Comparison of ENCODE assay signal across 13 cellular contexts in genomic region chr10:72709041-72709440, GRCh38. TPM values are rescaled to one million over a fixed set of nuclear protein-coding genes. Genes with fewer than 3 reads are reported as not detected.
A peak's percentile ranks its signal among the peaks of the same experiment; 100 is the strongest.
DNase-seq lines count a peak whose midpoint lies in the region; ATAC-seq, FAIRE-seq and TF ChIP-seq lines count a peak whose summit lies in the region.
"Had no signal": no experiment of that assay in that cellular context is flagged by ENCODE, and none has a peak within 500 bp of the region (broad histone marks: within the 10 kb centered on the region; RNA-seq: fewer than 3 reads in every experiment).

No MANE protein-coding gene starts in this region.

- peak overlapping the region; percentile 41 for H3K9ac ChIP-seq in adipocyte (ENCODE audit: low read length)
- no peak overlapping the region for H3K9ac ChIP-seq in parathyroid adenoma

- H3K9me3 Mint-ChIP-seq in naive thymus-derived CD8-positive, alpha-beta T cell: no peaks in the 10 kb centered on the region
- H3K9me3 Mint-ChIP-seq: activated CD4-positive, alpha-beta memory T cell treated with anti-CD3 and anti-CD28 coated beads, Interleukin-2, amount 10 ng/mL, durations not matched to agents 7 days and 5 days had no signal

- H3K27me3 Mint-ChIP-seq in naive thymus-derived CD8-positive, alpha-beta T cell: no peaks in the 10 kb centered on the region
- H3K27me3 Mint-ChIP-seq: activated CD4-positive, alpha-beta memory T cell treated with anti-CD3 and anti-CD28 coated beads, Interleukin-2, amount 10 ng/mL, durations not matched to agents 7 days and 5 days had no signal

- H2AFZ ChIP-seq in ACC112 (ENCODE audit: low read length, unreplicated experiment) (peak overlapping the region; percentile 73), parathyroid adenoma (no peak overlapping the region)

- peaks cover 0 to 7% (median 2%) of the 10 kb centered on the region in 3 donors for H3K36me3 Mint-ChIP-seq in naive thymus-derived CD8-positive, alpha-beta T cell

- H3K4me3 ChIP-seq in ACC112 (ENCODE audit: low read depth, low read length) (peak overlapping the region; percentile 62), adipocyte (ENCODE audit: low read length) (no peak overlapping the region), fibroblast of the aortic adventitia (ENCODE audit: low read depth, low read length) (no peak overlapping the region), parathyroid adenoma (ENCODE audit: low read depth, low read length) (no peak overlapping the region)

- H3K4me3 Mint-ChIP-seq in naive thymus-derived CD8-positive, alpha-beta T cell: no peak overlapping the region
- H3K4me3 Mint-ChIP-seq: activated CD4-positive, alpha-beta memory T cell treated with anti-CD3 and anti-CD28 coated beads, Interleukin-2, amount 10 ng/mL, durations not matched to agents 7 days and 5 days had no signal

- H3K4me1 ChIP-seq in ACC112 (ENCODE audit: control insufficient read depth, insufficient read depth, low read length, unreplicated experiment) (peaks cover 34% of the 10 kb centered on the region), adipocyte (ENCODE audit: control insufficient read depth, insufficient read depth, low read length) (peaks cover 27% of the 10 kb centered on the region), parathyroid adenoma (peaks cover 16% of the 10 kb centered on the region)

- FAIRE-seq in GM19239 (lab: Jason Lieb, UNC): no peak

- H3K27ac ChIP-seq in ACC112 (ENCODE audit: low read depth, low read length) (peak overlapping the region; percentile 34; the same call in 1 of the 2 replicates), parathyroid adenoma (no peak overlapping the region)

- ATAC-seq in HG02588 (IDR thresholded peaks at IDR 0.05; ENCODE audit: unreplicated experiment): no peak
- ATAC-seq in naive thymus-derived CD8-positive, alpha-beta T cell: no peak

- H3K79me2 ChIP-seq in ACC112 (ENCODE audit: control insufficient read depth, insufficient read depth, low read length, unreplicated experiment) (peaks cover 57% of the 10 kb centered on the region), parathyroid adenoma (peaks cover 8% of the 10 kb centered on the region)

- H3K4me2 ChIP-seq in parathyroid adenoma (ENCODE audit: low read length): peak overlapping the region; percentile 4

- DNase-seq in adipocyte (ENCODE audit: low read depth) (peak; percentile 70), fibroblast of the aortic adventitia (ENCODE audit: low read depth) (peak; percentile 96), GM19239 (ENCODE audit: insufficient read length, low spot score) (no peak), NCI-H1436 treated with DMSO at 0.1 percent for 48 hours (lab: John Stamatoyannopoulos, UW) (no peak)
- DNase-seq in naive thymus-derived CD8-positive, alpha-beta T cell: no peak
- DNase-seq: activated CD4-positive, alpha-beta memory T cell treated with anti-CD3 and anti-CD28 coated beads, Interleukin-2, amount 10 ng/mL, durations not matched to agents 7 days and 5 days; Caco-2; GDM1; Kasumi-1; NCI-H1436 had no signal

- no peaks in the 10 kb centered on the region for H3K27me3 ChIP-seq in ACC112 (ENCODE audit: insufficient read depth, low read length)
- H3K27me3 ChIP-seq in adipocyte (replicated peaks; ENCODE audit: control insufficient read depth, insufficient read depth, low read length): no peaks in the 10 kb centered on the region
- no peaks in the 10 kb centered on the region for H3K27me3 ChIP-seq in parathyroid adenoma (ENCODE audit: control insufficient read depth, insufficient read depth, low read length)

- H3K27ac Mint-ChIP-seq in naive thymus-derived CD8-positive, alpha-beta T cell: peak overlapping the region in 1 of 10 donors; percentile 68
- H3K27ac Mint-ChIP-seq: activated CD4-positive, alpha-beta memory T cell treated with anti-CD3 and anti-CD28 coated beads, Interleukin-2, amount 10 ng/mL, durations not matched to agents 7 days and 5 days had no signal

- POLR2A ChIA-PET in naive thymus-derived CD8-positive, alpha-beta T cell (lab: Charles Lee): no interaction called here

- no peaks in the 10 kb centered on the region for H3K36me3 ChIP-seq in ACC112 (ENCODE audit: insufficient read depth, low read length)
- H3K36me3 ChIP-seq in adipocyte (ENCODE audit: control insufficient read depth, insufficient read depth, low read length, severe bottlenecking): no peaks in the 10 kb centered on the region
- no peaks in the 10 kb centered on the region for H3K36me3 ChIP-seq in parathyroid adenoma (ENCODE audit: control insufficient read depth, insufficient read depth, low read length)

- H3K9me3 ChIP-seq in adipocyte (ENCODE audit: control insufficient read depth, low read length) (no peaks in the 10 kb centered on the region), parathyroid adenoma (ENCODE audit: control insufficient read depth, low read length) (no peaks in the 10 kb centered on the region)
- H3K9me3 ChIP-seq: Caco-2 had no signal

- TF ChIP-seq CTCF in fibroblast of the aortic adventitia (IDR thresholded peaks at IDR 0.05; ENCODE audit: insufficient read depth, low read length) (no peak), parathyroid adenoma (IDR thresholded peaks at IDR 0.05) (no peak)

- peaks cover 0 to 2% (median 2%) of the 10 kb centered on the region in 4 donors for H3K4me1 Mint-ChIP-seq in naive thymus-derived CD8-positive, alpha-beta T cell
- H3K4me1 Mint-ChIP-seq: activated CD4-positive, alpha-beta memory T cell treated with anti-CD3 and anti-CD28 coated beads, Interleukin-2, amount 10 ng/mL, durations not matched to agents 7 days and 5 days had no signal

RNA-seq across cellular contexts. Expression of gene MCU, which starts 17.1 kb away (rescaled TPM):
- total RNA-seq in fibroblast of the aortic adventitia (ENCODE audit: low replicate concordance): 27.0 and 32.5 TPM in 2 replicates
- 10 to 100 TPM in 1 of 2 experiments, 1 to 10 TPM in 1; 9.9 to 10.6 TPM for total RNA-seq in naive thymus-derived CD8-positive, alpha-beta T cell
- polyA plus RNA-seq in naive thymus-derived CD8-positive, alpha-beta T cell: 1 to 10 TPM; 4.1 to 9.0 (median 6.2) TPM

Comparison
In these comparisons a context has a peak if more than half of its experiments do, and no peak if none do; other contexts are left out.
1. DNase-seq: peak in adipocyte (single experiment) and fibroblast of the aortic adventitia (single experiment); none in GM19239 (single experiment), naive thymus-derived CD8-positive, alpha-beta T cell (0 of 10) and NCI-H1436 treated with DMSO at 0.1 percent for 48 hours (single experiment).